Comparison of ENCODE assay signal across 8 cellular contexts in genomic region chr16:88811600-88811849, GRCh38. TPM values are rescaled to one million over a fixed set of nuclear protein-coding genes. Genes with fewer than 3 reads are reported as not detected.
DNase-seq lines count a peak whose midpoint lies in the region; ATAC-seq and TF ChIP-seq lines count a peak whose summit lies in the region.

No MANE protein-coding gene starts in this region.

- H3K36me3 Mint-ChIP-seq in activated naive CD8-positive, alpha-beta T cell treated with anti-CD3 and anti-CD28 coated beads, Interleukin-2, amount 10 ng/mL, durations not matched to agents 7 days and 5 days = peaks cover 12% of the 10 kb centered on the region

- peak overlapping the region; percentile 96 for H3K4me3 Mint-ChIP-seq in activated naive CD8-positive, alpha-beta T cell treated with anti-CD3 and anti-CD28 coated beads, Interleukin-2, amount 10 ng/mL, durations not matched to agents 7 days and 5 days

- in situ Hi-C loops in GM13976 (cut with MboI; ENCODE audit: low sequenced_read_pairs, unreplicated experiment) = no loop called here

- no peak for TF ChIP-seq POLR2A in right lobe of liver (IDR thresholded peaks at IDR 0.05)
- TF ChIP-seq POLR2A in uterus (IDR thresholded peaks at IDR 0.05) = no peak

- H3K4me3 ChIP-seq in GM12865 (ENCODE audit: low read depth, low read length) = peak overlapping the region; percentile 88
- peak overlapping the region; percentile 74 to 99 (median 85) for H3K4me3 ChIP-seq in right lobe of liver
- H3K4me3 ChIP-seq in uterus = peak overlapping the region; percentile 60 to 66

- H3K27ac Mint-ChIP-seq in activated naive CD8-positive, alpha-beta T cell treated with anti-CD3 and anti-CD28 coated beads, Interleukin-2, amount 10 ng/mL, durations not matched to agents 7 days and 5 days = peak overlapping the region; percentile 99

- ATAC-seq in HG02623 (IDR thresholded peaks at IDR 0.05; ENCODE audit: unreplicated experiment) = peak; percentile 22
- no peak for ATAC-seq in activated naive CD8-positive, alpha-beta T cell treated with anti-CD3 and anti-CD28 coated beads, Interleukin-2, amount 10 ng/mL, durations not matched to agents 7 days and 5 days (ENCODE audit: low read depth)
- ATAC-seq in right lobe of liver = peak; percentile 1 to 21 (median 10)

- H3K9me3 Mint-ChIP-seq in activated naive CD8-positive, alpha-beta T cell treated with anti-CD3 and anti-CD28 coated beads, Interleukin-2, amount 10 ng/mL, durations not matched to agents 7 days and 5 days = no peaks in the 10 kb centered on the region

- TF ChIP-seq CTCF in GM12865 (IDR thresholded peaks at IDR 0.05; ENCODE audit: insufficient read depth, low read depth, low read length, missing control alignments) (no peak), right lobe of liver (IDR thresholded peaks at IDR 0.05) (no peak), uterus (IDR thresholded peaks at IDR 0.05) (no peak), GM13976 (IDR thresholded peaks at IDR 0.05; ENCODE audit: borderline replicate concordance, control extremely low read depth, extremely low read depth, insufficient read depth, missing control alignments) (no peak)

- no peak for DNase-seq in GM12865 (ENCODE audit: low read depth)
- DNase-seq in activated naive CD8-positive, alpha-beta T cell treated with anti-CD3 and anti-CD28 coated beads, Interleukin-2, amount 10 ng/mL, durations not matched to agents 7 days and 5 days = no peak
- DNase-seq in right lobe of liver = no peak
- DNase-seq in uterus = no peak
- no peak for DNase-seq in NCI-H748 (lab: John Stamatoyannopoulos, UW; ENCODE audit: unreplicated experiment)
- no peak for DNase-seq in GM13976 (ENCODE audit: low spot score)
- DNase-seq in NCI-H526 treated with DMSO at 0.1 percent for 48 hours (lab: John Stamatoyannopoulos, UW) = no peak

- H3K4me1 ChIP-seq in right lobe of liver (peaks cover 0 to 18% (median 4%) of the 10 kb centered on the region in 4 donors), uterus (peaks cover 0 to 18% of the 10 kb centered on the region in 2 donors)

- H3K27me3 Mint-ChIP-seq in activated naive CD8-positive, alpha-beta T cell treated with anti-CD3 and anti-CD28 coated beads, Interleukin-2, amount 10 ng/mL, durations not matched to agents 7 days and 5 days = no peaks in the 10 kb centered on the region

- no peaks in the 10 kb centered on the region for H3K9me3 ChIP-seq in right lobe of liver
- H3K9me3 ChIP-seq in uterus = no peaks in the 10 kb centered on the region

- H3K36me3 ChIP-seq in right lobe of liver (peaks cover 0 to 5% (median 0%) of the 10 kb centered on the region in 4 donors), uterus (no peaks in the 10 kb centered on the region)

- POLR2A ChIA-PET in activated naive CD8-positive, alpha-beta T cell treated with anti-CD3 and anti-CD28 coated beads, Interleukin-2, amount 10 ng/mL, durations not matched to agents 7 days and 5 days (lab: Charles Lee) = interaction anchor here (1.0 to 4.9 kb wide), 18 partner anchors 8 to 406 kb away, joined by 3 to 40 read pairs (median 7); partner anchors contain the start of genes ACSF3, CDT1, CYBA and GALNS

- 0% methylated on average over 6 of the region's 30 CpGs for WGBS in right lobe of liver (ENCODE audit: insufficient coverage, low coverage, low lambda C conversion rate, missing lambda C conversion rate)

- no peaks in the 10 kb centered on the region for H3K27me3 ChIP-seq in right lobe of liver
- no peaks in the 10 kb centered on the region for H3K27me3 ChIP-seq in uterus

- peak overlapping the region; percentile 34 to 90 (median 75) for H3K27ac ChIP-seq in right lobe of liver
- peak overlapping the region; percentile 90 to 95 for H3K27ac ChIP-seq in uterus

- intact Hi-C loops in right lobe of liver (cut with DNase I) = loop anchor here in 1 of 2 donors (10.0 kb wide), 2 partner anchors 53 to 353 kb away; partner anchors contain the start of gene PABPN1L
- intact Hi-C loops in uterus (cut with DNase I; ENCODE audit: low total_unique reads) = no loop called here

- H3K4me1 Mint-ChIP-seq in activated naive CD8-positive, alpha-beta T cell treated with anti-CD3 and anti-CD28 coated beads, Interleukin-2, amount 10 ng/mL, durations not matched to agents 7 days and 5 days = peaks cover 14% of the 10 kb centered on the region

RNA-seq across cellular contexts. Expression of gene APRT, which starts 0.2 kb away (rescaled TPM):
- total RNA-seq in activated naive CD8-positive, alpha-beta T cell treated with anti-CD3 and anti-CD28 coated beads, Interleukin-2, amount 10 ng/mL, durations not matched to agents 7 days and 5 days = 100 to 1,000 TPM; 124 to 139 TPM
- total RNA-seq in right lobe of liver = 100 to 1,000 TPM in 2 of 6 experiments, 10 to 100 TPM in 4; 61.4 to 120 (median 74.1) TPM
- total RNA-seq in uterus = 10 to 100 TPM; 32.5 to 82.2 (median 56.3) TPM

RNA-seq across cellular contexts. Expression of gene CDT1, which starts 7.9 kb away (rescaled TPM):
- 100 to 1,000 TPM; 135 to 140 TPM for total RNA-seq in activated naive CD8-positive, alpha-beta T cell treated with anti-CD3 and anti-CD28 coated beads, Interleukin-2, amount 10 ng/mL, durations not matched to agents 7 days and 5 days
- 1 to 10 TPM in 2 of 6 experiments, under 1 TPM in 4; 0.22 to 9.6 (median 0.42) TPM for total RNA-seq in right lobe of liver
- total RNA-seq in uterus = 1 to 10 TPM in 1 of 4 donors, under 1 TPM in 1, not detected in 2; 0.34 to 6.6 TPM

RNA-seq across cellular contexts. Expression of gene PIEZO1, which starts 26.5 kb away (rescaled TPM):
- 100 to 1,000 TPM; 206 to 220 TPM for total RNA-seq in activated naive CD8-positive, alpha-beta T cell treated with anti-CD3 and anti-CD28 coated beads, Interleukin-2, amount 10 ng/mL, durations not matched to agents 7 days and 5 days
- total RNA-seq in right lobe of liver (10 to 100 TPM; 48.9 to 91.9 (median 64.4) TPM), uterus (100 to 1,000 TPM in 2 of 4 donors, 10 to 100 TPM in 2; 62.3 to 161 (median 123) TPM)

RNA-seq across cellular contexts. Expression of gene GALNS, which starts 45.2 kb away (rescaled TPM):
- 10 to 100 TPM; 50.9 to 51.8 TPM for total RNA-seq in activated naive CD8-positive, alpha-beta T cell treated with anti-CD3 and anti-CD28 coated beads, Interleukin-2, amount 10 ng/mL, durations not matched to agents 7 days and 5 days
- total RNA-seq in right lobe of liver (10 to 100 TPM in 5 of 6 experiments, 1 to 10 TPM in 1; 9.2 to 20.6 (median 16.5) TPM), uterus (10 to 100 TPM in 2 of 4 donors, 1 to 10 TPM in 2; 1.8 to 36.2 (median 16.4) TPM)

RNA-seq across cellular contexts. Expression of gene TRAPPC2L, which starts 45.4 kb away (rescaled TPM):
- total RNA-seq in activated naive CD8-positive, alpha-beta T cell treated with anti-CD3 and anti-CD28 coated beads, Interleukin-2, amount 10 ng/mL, durations not matched to agents 7 days and 5 days = 10 to 100 TPM; 47.4 to 50.9 TPM
- total RNA-seq in right lobe of liver = 10 to 100 TPM; 15.1 to 25.5 (median 20.1) TPM
- 100 to 1,000 TPM in 1 of 4 donors, 10 to 100 TPM in 3; 21.5 to 680 (median 70.6) TPM for total RNA-seq in uterus

Comparison
In these comparisons a context has a peak if more than half of its experiments do, and no peak if none do; other contexts are left out.
1. RNA of gene CDT1, which starts 7.9 kb away (total RNA-seq): 135 to 140 TPM in activated naive CD8-positive, alpha-beta T cell treated with anti-CD3 and anti-CD28 coated beads, Interleukin-2, amount 10 ng/mL, durations not matched to agents 7 days and 5 days; 0.22 to 9.6 TPM in right lobe of liver and 0.34 to 6.6 TPM in uterus; every median in the first group is over 10 times any median in the second.
2. Peak in every context shown above with its lines, with median percentiles within 50 percentile points of each other: H3K4me3 ChIP-seq.